12 cellular contexts compared by ENCODE assay signal in genomic region chr5:139462582-139463276, GRCh38. TPM values are rescaled to one million over a fixed set of nuclear protein-coding genes. Genes with fewer than 3 reads are reported as not detected.
DNase-seq lines count a peak whose midpoint lies in the region; ATAC-seq and TF ChIP-seq lines count a peak whose summit lies in the region.
"Had no signal": no experiment of that assay in that cellular context is flagged by ENCODE, and none has a peak within 500 bp of the region (broad histone marks: within the 10 kb centered on the region; RNA-seq: fewer than 3 reads in every experiment).

Gene ECSCR, minus strand, starts transcription at chr5:139462743. Its CDS starts 73 bp downstream, at chr5:139462670.

- no peaks in the 10 kb centered on the region for H3K27me3 ChIP-seq in CD4-positive, alpha-beta T cell (ENCODE audit: control insufficient read depth, insufficient read depth, low read length)
- H3K27me3 ChIP-seq in ovary = no peaks in the 10 kb centered on the region
- H3K27me3 ChIP-seq: BLaER1 had no signal

- POLR2A ChIA-PET in CD4-positive, alpha-beta T cell (lab: Charles Lee) = interaction anchor here (0.8 kb wide), 1 partner anchor 42 kb away, joined by 3 read pairs; no protein-coding TSS in a partner anchor

- no peak within 1 kb of the TSS for H3K4me3 ChIP-seq in ovary
- H3K4me3 ChIP-seq: BLaER1 had no signal

- H3K27ac Mint-ChIP-seq in CD4-positive, alpha-beta T cell = peak within 1 kb of the TSS; percentile 89
- peak within 1 kb of the TSS; percentile 98 for H3K27ac Mint-ChIP-seq in T-helper 17 cell

- H3K36me3 Mint-ChIP-seq in CD4-positive, alpha-beta T cell (ENCODE audit: low read depth) = no peaks in the 10 kb centered on the region
- no peaks in the 10 kb centered on the region for H3K36me3 Mint-ChIP-seq in T-helper 17 cell (ENCODE audit: low read depth)
- H3K36me3 Mint-ChIP-seq: naive B cell had no signal

- intact Hi-C loops in CD4-positive, alpha-beta T cell (cut with DNase I, micrococcal nuclease) = no loop called here
- intact Hi-C loops in Right ventricle myocardium superior (cut with DNase I) = no loop called here
- intact Hi-C loops in ovary (cut with DNase I) = no loop called here

- peaks cover 41% of the 10 kb centered on the region for H3K4me1 Mint-ChIP-seq in CD4-positive, alpha-beta T cell (ENCODE audit: low read depth)
- H3K4me1 Mint-ChIP-seq in T-helper 17 cell = peaks cover 17% of the 10 kb centered on the region
- H3K4me1 Mint-ChIP-seq: naive B cell had no signal

- no peaks in the 10 kb centered on the region for H3K36me3 ChIP-seq in ovary
- H3K36me3 ChIP-seq: BLaER1 had no signal

- ATAC-seq in CD4-positive, alpha-beta T cell (ENCODE audit: poor library complexity) = no peak
- no peak for ATAC-seq in T-helper 17 cell
- ATAC-seq in Right ventricle myocardium superior (ENCODE audit: poor library complexity) = peak; percentile 25
- no peak for ATAC-seq in GM19351 (IDR thresholded peaks at IDR 0.05; ENCODE audit: unreplicated experiment)
- no peak for ATAC-seq in HG03175 (IDR thresholded peaks at IDR 0.05; ENCODE audit: unreplicated experiment)

- H3K4me1 ChIP-seq in ovary (ENCODE audit: insufficient read depth) = no peaks in the 10 kb centered on the region

- no peak for TF ChIP-seq CTCF in CD4-positive, alpha-beta T cell (IDR thresholded peaks at IDR 0.05)
- TF ChIP-seq CTCF in ovary (IDR thresholded peaks at IDR 0.05) = no peak

- H3K9me3 Mint-ChIP-seq in CD4-positive, alpha-beta T cell = no peaks in the 10 kb centered on the region
- H3K9me3 Mint-ChIP-seq: naive B cell had no signal

- H3K9me3 ChIP-seq in CD4-positive, alpha-beta T cell (ENCODE audit: control insufficient read depth, low read length) = no peaks in the 10 kb centered on the region
- H3K9me3 ChIP-seq in T-helper 17 cell (ENCODE audit: control insufficient read depth, low read length, poor library complexity, severe bottlenecking) = no peaks in the 10 kb centered on the region
- no peaks in the 10 kb centered on the region for H3K9me3 ChIP-seq in ovary
- H3K9me3 ChIP-seq: BLaER1 had no signal

- H3K27me3 Mint-ChIP-seq in CD4-positive, alpha-beta T cell = no peaks in the 10 kb centered on the region
- no peaks in the 10 kb centered on the region for H3K27me3 Mint-ChIP-seq in T-helper 17 cell
- H3K27me3 Mint-ChIP-seq: naive B cell had no signal

- no peak for TF ChIP-seq POLR2A in ovary (IDR thresholded peaks at IDR 0.05)

- no peak within 1 kb of the TSS for H3K4me3 Mint-ChIP-seq in CD4-positive, alpha-beta T cell
- no peak within 1 kb of the TSS for H3K4me3 Mint-ChIP-seq in T-helper 17 cell
- H3K4me3 Mint-ChIP-seq: naive B cell had no signal

- 78 to 79% (median 78%) methylated on average over 10 of the region's 10 CpGs for WGBS in ovary, 3 donors

- CTCF ChIA-PET in CD4-positive, alpha-beta T cell (lab: Charles Lee) = interaction anchor here (0.8 to 1.1 kb wide), 2 partner anchors 12 to 40 kb away, joined by 3 read pairs; no protein-coding TSS in a partner anchor

- no peak within 1 kb of the TSS for H3K27ac ChIP-seq in CD4-positive, alpha-beta T cell (ENCODE audit: low read depth, low read length)
- no peak within 1 kb of the TSS for H3K27ac ChIP-seq in ovary
- H3K27ac ChIP-seq: BLaER1 had no signal

- TF ChIP-seq EP300 in ovary (IDR thresholded peaks at IDR 0.05) = no peak

- DNase-seq in CD4-positive, alpha-beta T cell = no peak
- DNase-seq in T-helper 17 cell (no peak), Right ventricle myocardium superior (peak; percentile 58), ovary (no peak), NCI-H2196 (lab: John Stamatoyannopoulos, UW; ENCODE audit: unreplicated experiment) (no peak)
- DNase-seq in stimulated activated naive CD4-positive, alpha-beta T cell treated with Interleukin-2 at 50 U/mL for 16 hours (lab: John Stamatoyannopoulos, UW) = no peak
- DNase-seq: foreskin fibroblast, naive B cell, NCI-H1436 had no signal

RNA-seq across cellular contexts. Expression of gene ECSCR, which starts in this region (rescaled TPM):
- not detected for total RNA-seq in CD4-positive, alpha-beta T cell
- total RNA-seq in T-helper 17 cell = not detected
- 18.0 TPM for total RNA-seq in Right ventricle myocardium superior
- total RNA-seq in ovary = 10 to 100 TPM in 3 of 7 donors, 1 to 10 TPM in 4; 4.4 to 17.5 (median 7.2) TPM
- polyA plus RNA-seq in ovary = 10 to 100 TPM; 32.8 to 43.5 TPM

Comparison
In these comparisons a context has a peak if more than half of its experiments do, and no peak if none do; other contexts are left out.
1. RNA of gene ECSCR (total RNA-seq): 18.0 TPM in Right ventricle myocardium superior (single experiment) and 4.4 to 17.5 TPM in ovary; not detected in T-helper 17 cell and not detected in CD4-positive, alpha-beta T cell; every median in the first group is over 4 times any median in the second.